In genomic region chr2:136765736-136766323, GRCh38 we compare ENCODE assay signal across 9 cellular contexts. TPM values are rescaled to one million over a fixed set of nuclear protein-coding genes. Genes with fewer than 3 reads are reported as not detected.
DNase-seq lines count a peak whose midpoint lies in the region; ATAC-seq and TF ChIP-seq lines count a peak whose summit lies in the region.
"Had no signal": no experiment of that assay in that cellular context is flagged by ENCODE, and none has a peak within 500 bp of the region (broad histone marks: within the 10 kb centered on the region; RNA-seq: fewer than 3 reads in every experiment).

No MANE protein-coding gene starts in this region.

- H3K4me2 ChIP-seq in H9 (ENCODE audit: insufficient read depth, insufficient read length, low read length) (peak overlapping the region; percentile 88), hepatocyte (peak overlapping the region; percentile 99)

- H4K20me1 ChIP-seq in H9 (ENCODE audit: control insufficient read depth, insufficient read depth, insufficient read length) (no peaks in the 10 kb centered on the region), hepatocyte (ENCODE audit: insufficient read depth, poor library complexity, severe bottlenecking) (no peaks in the 10 kb centered on the region)

- no peaks in the 10 kb centered on the region for H3K79me1 ChIP-seq in H9 (ENCODE audit: insufficient read depth, low read depth, low read length, poor library complexity, severe bottlenecking)

- no peak overlapping the region for H3K18ac ChIP-seq in H9 (ENCODE audit: insufficient read length, low read depth, low read length)

- H2AFZ ChIP-seq in H9 (ENCODE audit: low read length), result no peak overlapping the region
- H2AFZ ChIP-seq in hepatocyte, result peak overlapping the region; percentile 76

- H3K4me1 ChIP-seq in H9 (ENCODE audit: insufficient read depth, low read length) (peaks cover 3% of the 10 kb centered on the region; the same call in 1 of the 2 replicates), hepatocyte (ENCODE audit: insufficient read depth) (peaks cover 10% of the 10 kb centered on the region), gastrocnemius medialis (no peaks in the 10 kb centered on the region)

- in situ Hi-C loops in gastrocnemius medialis (cut with MboI; ENCODE audit: low sequenced_read_pairs in 4 of 4), result no loop called here

- no peak overlapping the region for H4K91ac ChIP-seq in H9 (ENCODE audit: insufficient read length, low read depth, low read length)

- H3K27ac ChIP-seq in H9 (ENCODE audit: insufficient read length, low read depth, low read length), result no peak overlapping the region
- no peak overlapping the region for H3K27ac ChIP-seq in hepatocyte
- H3K27ac ChIP-seq in gastrocnemius medialis, result no peak overlapping the region

- H3K56ac ChIP-seq in H9 (ENCODE audit: insufficient read length, low read depth, low read length), result no peak overlapping the region

- ATAC-seq in gastrocnemius medialis, result no peak
- ATAC-seq in HG03521 (IDR thresholded peaks at IDR 0.05; ENCODE audit: unreplicated experiment), result no peak

- peak overlapping the region; percentile 74 to 95 for H3K4me3 Mint-ChIP-seq in H9

- no peak overlapping the region for H3K27ac Mint-ChIP-seq in H9

- peaks cover 0 to 3% of the 10 kb centered on the region in 2 experiments; a peak in 1 of 5 replicates for H3K9me3 Mint-ChIP-seq in H9

- no peaks in the 10 kb centered on the region; a peak in 1 of 7 replicates for H3K36me3 Mint-ChIP-seq in H9 (ENCODE audit: insufficient read depth in 1 of 3, low read depth in 3 of 3)

- H3K4me1 Mint-ChIP-seq in H9, result peaks cover 21 to 23% of the 10 kb centered on the region in 2 experiments

- intact Hi-C loops in gastrocnemius medialis (cut with DNase I; ENCODE audit: low total_unique reads), result no loop called here

- no peaks in the 10 kb centered on the region for H3K9me2 ChIP-seq in hepatocyte (replicated peaks; ENCODE audit: insufficient read depth)

- H3K4ac ChIP-seq in H9 (ENCODE audit: low read depth, low read length), result no peak overlapping the region

- H3K27me3 ChIP-seq in H9 (ENCODE audit: insufficient read depth, low read length) (peaks cover 25% of the 10 kb centered on the region), hepatocyte (peaks cover 87% of the 10 kb centered on the region), gastrocnemius medialis (peaks cover 15 to 36% (median 24%) of the 10 kb centered on the region in 3 donors)

- no peak overlapping the region for H4K5ac ChIP-seq in H9 (ENCODE audit: insufficient read length, low read depth, low read length)

- H3K9ac ChIP-seq in H9 (ENCODE audit: extremely low read depth, insufficient read length, low read length), result no peak overlapping the region

- H3K79me2 ChIP-seq in H9 (ENCODE audit: insufficient read depth, low read length), result no peaks in the 10 kb centered on the region
- H3K79me2 ChIP-seq in hepatocyte, result no peaks in the 10 kb centered on the region

- no peak overlapping the region for H3K14ac ChIP-seq in H9 (ENCODE audit: insufficient read depth, low read length)

- H2AK5ac ChIP-seq in H9 (ENCODE audit: insufficient read length, low read length), result no peak overlapping the region

- TF ChIP-seq CTCF in H9 (conservative IDR thresholded peaks at IDR 0.05) (no peak), hepatocyte (IDR thresholded peaks at IDR 0.05; ENCODE audit: poor library complexity) (no peak), gastrocnemius medialis (IDR thresholded peaks at IDR 0.05 in 4 of 5, conservative IDR thresholded peaks at IDR 0.05 in 1 of 5) (no peak)

- H3K23ac ChIP-seq in H9 (ENCODE audit: insufficient read length, low read depth, low read length), result no peak overlapping the region

- no peak overlapping the region for H2BK20ac ChIP-seq in H9 (ENCODE audit: low read depth, low read length, poor library complexity, severe bottlenecking)

- peaks cover 92% of the 10 kb centered on the region for H3K27me3 Mint-ChIP-seq in H9 (ENCODE audit: low read depth)

- H3K9me3 ChIP-seq in H9 (ENCODE audit: control insufficient read depth, low read depth, low read length), result no peaks in the 10 kb centered on the region
- no peaks in the 10 kb centered on the region for H3K9me3 ChIP-seq in hepatocyte (ENCODE audit: low read depth)
- H3K9me3 ChIP-seq in gastrocnemius medialis, result no peaks in the 10 kb centered on the region

- H2BK12ac ChIP-seq in H9 (ENCODE audit: insufficient read length, low read depth, low read length), result no peak overlapping the region

- no peak overlapping the region for H3T11ph ChIP-seq in H9 (ENCODE audit: low read length)

- DNase-seq in H9 (peak; percentile 35), SK-N-DZ (ENCODE audit: low spot score) (peak; percentile 10), hepatocyte (ENCODE audit: low spot score) (peak; percentile 13), gastrocnemius medialis (no peak), AG08396 (ENCODE audit: low spot score) (no peak), cerebellar cortex (ENCODE audit: low spot score) (no peak)
- no peak for DNase-seq in stimulated activated CD4-positive, alpha-beta T cell treated with anti-CD3 and anti-CD28 coated beads, Interleukin-4, amount 100 ng/mL, for 4 hours
- DNase-seq: SIG-M5 had no signal

- WGBS in H9 (ENCODE audit: extremely low coverage, insufficient read length, low lambda C conversion rate), result no CpG with 5 or more reads among the region's 48 CpGs
- under 1% methylated on average over 32 of the region's 48 CpGs for WGBS in hepatocyte (ENCODE audit: low lambda C conversion rate, missing lambda C conversion rate)

- H3K36me3 ChIP-seq in hepatocyte (replicated peaks; ENCODE audit: insufficient read depth, low read depth) (peaks cover 3% of the 10 kb centered on the region), gastrocnemius medialis (no peaks in the 10 kb centered on the region)

- H3K23me2 ChIP-seq in H9 (ENCODE audit: insufficient read length, low read depth, low read length, poor library complexity, severe bottlenecking), result peaks cover 19% of the 10 kb centered on the region

- no peak overlapping the region for H2BK120ac ChIP-seq in H9 (ENCODE audit: low read depth, low read length, poor library complexity, severe bottlenecking)

- H2BK5ac ChIP-seq in H9 (ENCODE audit: insufficient read length, low read length), result no peak overlapping the region

- no peak for TF ChIP-seq POLR2A in gastrocnemius medialis (IDR thresholded peaks at IDR 0.05)

- H3K4me3 ChIP-seq in hepatocyte, result peak overlapping the region; percentile 67
- peak overlapping the region; percentile 5 to 42 (median 38) for H3K4me3 ChIP-seq in gastrocnemius medialis

- H4K8ac ChIP-seq in H9 (replicated peaks; ENCODE audit: insufficient read length, low read depth, low read length), result no peak overlapping the region

- no peak overlapping the region for H2BK15ac ChIP-seq in H9 (ENCODE audit: low read depth, low read length)

RNA-seq across cellular contexts. Expression of gene THSD7B, which starts 0.5 kb away (rescaled TPM):
- total RNA-seq in H9 (2021), result 0.50 and 0.85 TPM in 2 replicates
- 4.8 and 5.5 TPM in 2 replicates for polyA plus RNA-seq in SK-N-DZ (2014; cell fraction: cytosol; rRNA removed)
- polyA plus RNA-seq in SK-N-DZ (2014; cell fraction: nucleus; rRNA removed), result 4.1 and 4.5 TPM in 2 replicates
- total RNA-seq in hepatocyte, result 4.5 and 5.7 TPM in 2 replicates
- 0.48 and 2.0 TPM in 2 replicates for polyA plus RNA-seq in hepatocyte
- total RNA-seq in gastrocnemius medialis, result not detected

Comparison
In these comparisons a context has a peak if more than half of its experiments do, and no peak if none do; other contexts are left out.
1. DNase-seq: peak in H9 (single experiment), SK-N-DZ (single experiment) and hepatocyte (single experiment); none in gastrocnemius medialis (0 of 2), AG08396 (single experiment), stimulated activated CD4-positive, alpha-beta T cell treated with anti-CD3 and anti-CD28 coated beads, Interleukin-4, amount 100 ng/mL, for 4 hours (0 of 2) and cerebellar cortex (single experiment).